17 cellular contexts compared by ENCODE assay signal in genomic region chr14:62604524-62604923, GRCh38.
"Had no signal": no experiment of that assay in that cellular context is flagged by ENCODE, and none has a peak within 500 bp of the region (broad histone marks: within the 10 kb centered on the region; RNA-seq: fewer than 3 reads in every experiment).

No MANE protein-coding gene starts in this region.

- H3K27ac ChIP-seq: body of pancreas, dorsolateral prefrontal cortex, epithelial cell of prostate, ovary, testis, upper lobe of left lung had no signal

- ATAC-seq: activated naive CD4-positive, alpha-beta T cell treated with anti-CD3 and anti-CD28 coated beads, Interleukin-2, amount 50 U/mL, for 72 hours; body of pancreas; left ventricle myocardium superior; mucosa of descending colon; sciatic nerve; stimulated activated memory B cell treated with anti-CD40 and anti-IgM and Interleukin-4, amounts not matched to agents 10 μg/mL and 1 μg/mL and 100 μg/mL, for 72 hours; T-helper 17 cell had no signal

- H3K4me3 ChIP-seq: body of pancreas, dorsolateral prefrontal cortex, mucosa of descending colon, ovary, testis, upper lobe of left lung had no signal

- H3K27me3 ChIP-seq: body of pancreas, dorsolateral prefrontal cortex, ovary, testis, upper lobe of left lung had no signal

- H3K4me1 ChIP-seq: body of pancreas, testis, upper lobe of left lung had no signal

- H3K36me3 ChIP-seq: ovary, upper lobe of left lung had no signal

- DNase-seq: activated CD4-positive, alpha-beta T cell treated with anti-CD3 and anti-CD28 coated beads, Interleukin-2, amount 50 U/mL, for 4 hours; activated gamma-delta T cell; body of pancreas; caudate nucleus; dorsolateral prefrontal cortex; left ventricle myocardium superior; mucosa of descending colon; naive B cell; ovary; stimulated activated CD4-positive, alpha-beta T cell treated with anti-CD3 and anti-CD28 coated beads, Interleukin-4, amount 100 ng/mL, for 4 hours; T-helper 17 cell; testis; upper lobe of left lung had no signal

- H3K9me3 ChIP-seq: body of pancreas, ovary, testis, upper lobe of left lung had no signal
